In genomic region chr16:28039493-28039892, GRCh38 we compare ENCODE assay signal across 23 cellular contexts. TPM values are rescaled to one million over a fixed set of nuclear protein-coding genes. Genes with fewer than 3 reads are reported as not detected.
DNase-seq lines count a peak whose midpoint lies in the region; ATAC-seq, FAIRE-seq and TF ChIP-seq lines count a peak whose summit lies in the region.
"Had no signal": no experiment of that assay in that cellular context is flagged by ENCODE, and none has a peak within 500 bp of the region (broad histone marks: within the 10 kb centered on the region; RNA-seq: fewer than 3 reads in every experiment).

No MANE protein-coding gene starts in this region.

- H3K27ac ChIP-seq in HEK293 (ENCODE audit: extremely low read depth, low read depth, low read length), result no peak overlapping the region
- H3K27ac ChIP-seq in K562 (ENCODE audit: extremely low read depth, low read depth, low read length), result no peak overlapping the region
- H3K27ac ChIP-seq in trophoblast cell (ENCODE audit: low read depth, low read length), result no peak overlapping the region
- no peak overlapping the region for H3K27ac ChIP-seq in neural progenitor cell
- H3K27ac ChIP-seq: C4-2B, GM23248, HL-60 had no signal

- no peak for TF ChIP-seq EP300 in K562 (IDR thresholded peaks at IDR 0.05; ENCODE audit: low read length)

- no peak overlapping the region for H4K12ac ChIP-seq in trophoblast cell (ENCODE audit: low read depth, low read length)

- no peak for DNase-seq in K562 (ENCODE audit: extremely low read depth in 1 of 4, low spot score in 3 of 4)
- no peak for DNase-seq in trophoblast cell
- DNase-seq in activated T-helper 2 cell treated with anti-CD3 and anti-CD28 coated beads, Interferon-gamma antibody, Interleukin-2, Interleukin-4, amounts not matched to agents 10 μg/mL and 5 μg/mL and 100 μg/mL, durations not matched to agents 14 hours and 24 hours and 36 hours (ENCODE audit: low spot score), result no peak
- no peak for DNase-seq in neural progenitor cell (ENCODE audit: low spot score)
- DNase-seq: AML-193; Caco-2; CD4-positive, alpha-beta T cell; GM23248; HCEC 1CT; HFFc6; KG1 had no signal

- H4K8ac ChIP-seq in trophoblast cell (ENCODE audit: low read depth, low read length), result no peak overlapping the region

- no peak overlapping the region for H2BK120ac ChIP-seq in trophoblast cell (ENCODE audit: insufficient read depth, low read length, poor library complexity)

- no peak overlapping the region for H2BK12ac ChIP-seq in trophoblast cell (ENCODE audit: low read length)

- TF ChIP-seq POLR2A in K562 (conservative IDR thresholded peaks at IDR 0.05), result no peak

- H2AK5ac ChIP-seq in trophoblast cell (ENCODE audit: low read length), result no peak overlapping the region

- peak; percentile 19 for FAIRE-seq in K562 (lab: Jason Lieb, UNC)
- FAIRE-seq: A204.1, D721Med, G401.6, GM19239, H54 had no signal

- H3F3A ChIP-seq in neural progenitor cell (ENCODE audit: low read depth), result no peaks in the 10 kb centered on the region

- H3K4me2 ChIP-seq in K562 (ENCODE audit: insufficient read depth, low read length) (no peak overlapping the region), trophoblast cell (ENCODE audit: low read length) (no peak overlapping the region), neural progenitor cell (no peak overlapping the region)

- intact Hi-C loops in K562 (cut with micrococcal nuclease), result no loop called here
- intact Hi-C loops in activated T-helper 2 cell treated with anti-CD3 and anti-CD28 coated beads, Interferon-gamma antibody, Interleukin-2, Interleukin-4, amounts not matched to agents 10 μg/mL and 5 μg/mL and 100 μg/mL, durations not matched to agents 14 hours and 24 hours and 36 hours (cut with micrococcal nuclease), result no loop called here

- peaks cover 2% of the 10 kb centered on the region for H3K27me3 Mint-ChIP-seq in activated T-helper 2 cell treated with anti-CD3 and anti-CD28 coated beads, Interferon-gamma antibody, Interleukin-2, Interleukin-4, amounts not matched to agents 10 μg/mL and 5 μg/mL and 100 μg/mL, durations not matched to agents 14 hours and 24 hours and 36 hours (ENCODE audit: low read depth)
- H3K27me3 Mint-ChIP-seq in neural progenitor cell (ENCODE audit: insufficient read depth, low read depth), result peaks cover 11% of the 10 kb centered on the region

- H3K4me3 ChIP-seq in HEK293 (ENCODE audit: low read depth, low read length), result no peak overlapping the region
- H3K4me3 ChIP-seq in K562, result no peak overlapping the region
- peak overlapping the region; percentile 55 for H3K4me3 ChIP-seq in trophoblast cell (ENCODE audit: low read depth, low read length)
- H3K4me3 ChIP-seq in neural progenitor cell, result no peak overlapping the region
- H3K4me3 ChIP-seq: GM23248 had no signal

- no peaks in the 10 kb centered on the region for H3K36me3 Mint-ChIP-seq in activated T-helper 2 cell treated with anti-CD3 and anti-CD28 coated beads, Interferon-gamma antibody, Interleukin-2, Interleukin-4, amounts not matched to agents 10 μg/mL and 5 μg/mL and 100 μg/mL, durations not matched to agents 14 hours and 24 hours and 36 hours (ENCODE audit: low read depth)
- no peaks in the 10 kb centered on the region for H3K36me3 Mint-ChIP-seq in neural progenitor cell
- H3K36me3 Mint-ChIP-seq: IgD-negative memory B cell had no signal

- H2BK5ac ChIP-seq in trophoblast cell (ENCODE audit: low read depth, low read length, poor library complexity), result no peak overlapping the region

- no peaks in the 10 kb centered on the region; the same call in 1 of the 2 replicates for H4K20me1 ChIP-seq in K562 (replicated peaks; ENCODE audit: control insufficient read depth, insufficient read depth, low read length)
- H4K20me1 ChIP-seq in neural progenitor cell (ENCODE audit: low read depth), result no peaks in the 10 kb centered on the region

- ATAC-seq in K562 (no peak), GM21717 (IDR thresholded peaks at IDR 0.05; ENCODE audit: unreplicated experiment) (no peak)

- no peak overlapping the region for H3K4ac ChIP-seq in trophoblast cell (ENCODE audit: low read depth, low read length)

- H3K36me3 ChIP-seq in HEK293 (ENCODE audit: control insufficient read depth in 2 of 2, insufficient read depth in 1 of 2, low read length in 2 of 2) (no peaks in the 10 kb centered on the region), K562 (ENCODE audit: control insufficient read depth, insufficient read depth, low read length) (no peaks in the 10 kb centered on the region), trophoblast cell (ENCODE audit: control insufficient read depth in 1 of 2, insufficient read depth in 2 of 2, low read length in 2 of 2) (no peaks in the 10 kb centered on the region), neural progenitor cell (no peaks in the 10 kb centered on the region)

- POLR2A ChIA-PET in HEK293 (lab: Yijun Ruan, JAX) (no interaction called here), K562 (lab: Yijun Ruan, JAX) (no interaction called here)

- no peaks in the 10 kb centered on the region for H3K79me2 ChIP-seq in K562 (ENCODE audit: control insufficient read depth, insufficient read depth, low read length)
- no peaks in the 10 kb centered on the region for H3K79me2 ChIP-seq in trophoblast cell (ENCODE audit: control insufficient read depth, insufficient read depth, low read length, poor library complexity)
- no peaks in the 10 kb centered on the region for H3K79me2 ChIP-seq in neural progenitor cell (ENCODE audit: low read depth)

- BruUV-seq in K562 (replicated peaks; lab: Mats Ljungman, UMichigan), result no TSS peak

- CTCF ChIA-PET in HEK293 (lab: Yijun Ruan, JAX) (no interaction called here), K562 (lab: Yijun Ruan, JAX; ENCODE audit: low intra/inter-chr PET ratio) (no interaction called here)

- no peak overlapping the region for H3K27ac Mint-ChIP-seq in activated T-helper 2 cell treated with anti-CD3 and anti-CD28 coated beads, Interferon-gamma antibody, Interleukin-2, Interleukin-4, amounts not matched to agents 10 μg/mL and 5 μg/mL and 100 μg/mL, durations not matched to agents 14 hours and 24 hours and 36 hours
- no peak overlapping the region for H3K27ac Mint-ChIP-seq in neural progenitor cell
- H3K27ac Mint-ChIP-seq: CD4-positive, alpha-beta T cell; HFFc6; IgD-negative memory B cell had no signal

- TF ChIP-seq CTCF in HEK293 (tag by site-specific recombination; IDR thresholded peaks at IDR 0.05) (no peak), K562 (IDR thresholded peaks at IDR 0.05 in 2 of 3, conservative IDR thresholded peaks at IDR 0.05 in 1 of 3; ENCODE audit: insufficient read depth in 2 of 3, low read depth in 1 of 3, low read length in 3 of 3) (no peak), neural progenitor cell (IDR thresholded peaks at IDR 0.05) (no peak)

- H3K27me3 ChIP-seq in K562 (ENCODE audit: control insufficient read depth in 2 of 2, insufficient read depth in 2 of 2, low read length in 2 of 2), result peaks cover 0 to 30% of the 10 kb centered on the region in 2 experiments; a peak in 4 of 5 replicates
- H3K27me3 ChIP-seq in trophoblast cell (ENCODE audit: insufficient read depth, low read length), result no peaks in the 10 kb centered on the region
- no peaks in the 10 kb centered on the region for H3K27me3 ChIP-seq in neural progenitor cell

- no peaks in the 10 kb centered on the region for H3K9me1 ChIP-seq in K562 (ENCODE audit: control insufficient read depth, insufficient read depth, low read length)

- H2AFZ ChIP-seq in K562 (ENCODE audit: low read depth, low read length) (no peak overlapping the region), trophoblast cell (ENCODE audit: insufficient read depth, low read length, poor library complexity) (no peak overlapping the region), neural progenitor cell (replicated peaks) (no peak overlapping the region)
- H2AFZ ChIP-seq: GM23248 had no signal

- 0% methylated on average over 10 of the region's 10 CpGs for WGBS in K562 (ENCODE audit: insufficient coverage, low coverage, missing lambda C conversion rate)
- no CpG with 5 or more reads among the region's 10 CpGs for WGBS in trophoblast cell (ENCODE audit: extremely low coverage, insufficient coverage, insufficient read length)

- no peak overlapping the region for H3K14ac ChIP-seq in trophoblast cell (ENCODE audit: low read length)

- no peak overlapping the region for H3K18ac ChIP-seq in trophoblast cell (ENCODE audit: low read length)

- H3K4me3 Mint-ChIP-seq in activated T-helper 2 cell treated with anti-CD3 and anti-CD28 coated beads, Interferon-gamma antibody, Interleukin-2, Interleukin-4, amounts not matched to agents 10 μg/mL and 5 μg/mL and 100 μg/mL, durations not matched to agents 14 hours and 24 hours and 36 hours (ENCODE audit: low read depth), result no peak overlapping the region
- no peak overlapping the region for H3K4me3 Mint-ChIP-seq in neural progenitor cell
- H3K4me3 Mint-ChIP-seq: CD4-positive, alpha-beta T cell; HFFc6; IgD-negative memory B cell had no signal

- H3K9me3 Mint-ChIP-seq in activated T-helper 2 cell treated with anti-CD3 and anti-CD28 coated beads, Interferon-gamma antibody, Interleukin-2, Interleukin-4, amounts not matched to agents 10 μg/mL and 5 μg/mL and 100 μg/mL, durations not matched to agents 14 hours and 24 hours and 36 hours, result no peaks in the 10 kb centered on the region
- H3K9me3 Mint-ChIP-seq in neural progenitor cell, result no peaks in the 10 kb centered on the region
- H3K9me3 Mint-ChIP-seq: CD4-positive, alpha-beta T cell; HFFc6 had no signal

- H3K4me1 ChIP-seq in HEK293 (ENCODE audit: control insufficient read depth, insufficient read depth, low read length), result no peaks in the 10 kb centered on the region
- no peaks in the 10 kb centered on the region for H3K4me1 ChIP-seq in K562 (replicated peaks in 1 of 2; ENCODE audit: control insufficient read depth in 2 of 2, insufficient read depth in 2 of 2, low read length in 2 of 2)
- no peaks in the 10 kb centered on the region for H3K4me1 ChIP-seq in trophoblast cell (ENCODE audit: control insufficient read depth in 1 of 2, insufficient read depth in 2 of 2, low read length in 2 of 2)
- no peaks in the 10 kb centered on the region for H3K4me1 ChIP-seq in neural progenitor cell
- H3K4me1 ChIP-seq: Caco-2 had no signal

- H3K79me1 ChIP-seq in trophoblast cell (ENCODE audit: low read length), result no peaks in the 10 kb centered on the region

- peak overlapping the region; percentile 91 for H3K23ac ChIP-seq in trophoblast cell (ENCODE audit: low read length)

- H3K9ac ChIP-seq in K562 (ENCODE audit: insufficient read depth in 1 of 2, low read depth in 2 of 2, low read length in 2 of 2) (no peak overlapping the region), trophoblast cell (ENCODE audit: low read length) (no peak overlapping the region), neural progenitor cell (no peak overlapping the region)
- H3K9ac ChIP-seq: GM23248 had no signal

- no peaks in the 10 kb centered on the region for H3K4me1 Mint-ChIP-seq in activated T-helper 2 cell treated with anti-CD3 and anti-CD28 coated beads, Interferon-gamma antibody, Interleukin-2, Interleukin-4, amounts not matched to agents 10 μg/mL and 5 μg/mL and 100 μg/mL, durations not matched to agents 14 hours and 24 hours and 36 hours (ENCODE audit: low read depth)
- peaks cover 5% of the 10 kb centered on the region for H3K4me1 Mint-ChIP-seq in neural progenitor cell
- H3K4me1 Mint-ChIP-seq: IgD-negative memory B cell had no signal

- H4K91ac ChIP-seq in trophoblast cell (ENCODE audit: low read depth, low read length), result no peak overlapping the region

- no peak for TF ChIP-seq RAD21 in K562 (CRISPR knock-in tag; conservative IDR thresholded peaks at IDR 0.05 in 1 of 2, IDR thresholded peaks at IDR 0.05 in 1 of 2)

- in situ Hi-C loops in K562 (cut with MboI), result no loop called here

- no peaks in the 10 kb centered on the region for H3K9me3 ChIP-seq in HEK293 (ENCODE audit: control insufficient read depth, insufficient read depth, low read depth, low read length)
- no peaks in the 10 kb centered on the region for H3K9me3 ChIP-seq in K562 (replicated peaks; ENCODE audit: control insufficient read depth, insufficient read depth, low read depth, low read length)
- H3K9me3 ChIP-seq in trophoblast cell (ENCODE audit: insufficient read depth, low read depth, low read length), result peaks cover 3% of the 10 kb centered on the region
- H3K9me3 ChIP-seq in neural progenitor cell (ENCODE audit: low read depth), result no peaks in the 10 kb centered on the region
- H3K9me3 ChIP-seq: Caco-2 had no signal

RNA-seq across cellular contexts. Expression of gene GSG1L, which starts 24.0 kb away (rescaled TPM):
- total RNA-seq in K562 (2011; cell fraction: chromatin; rRNA removed; ENCODE audit: low replicate concordance), result not detected in 2 replicates
- total RNA-seq in K562 (2011; cell fraction: nucleolus; rRNA removed), result not detected in 2 replicates
- not detected in 2 replicates for total RNA-seq in K562 (2011; cell fraction: nucleoplasm; rRNA removed)
- total RNA-seq in K562 (2014; rRNA removed) (not detected in 2 replicates), K562 (2014; rRNA removed; fragmentation: Illumina TruSeq; extraction: Trizol) (not detected in 2 replicates), K562 (2015; rRNA removed; fragmentation: Illumina TruSeq; extraction: Trizol) (not detected in 2 replicates), K562 (2021) (not detected in 2 replicates), neural progenitor cell (ENCODE audit: low replicate concordance) (not detected in 2 replicates)
- polyA plus RNA-seq in K562 (2011; rRNA removed) (not detected in 2 replicates), K562 (2014; fragmentation: Illumina TruSeq; extraction: Trizol) (not detected in 2 replicates), K562 (2014; fragmentation: Nextera tagmentation; extraction: Ambion mirVana) (not detected), K562 (2014; rRNA removed) (not detected in 2 replicates)
- not detected in 2 replicates for polyA plus RNA-seq in K562 (2011; cell fraction: cytosol; rRNA removed)
- not detected in 2 replicates for polyA plus RNA-seq in K562 (2011; cell fraction: nucleus; rRNA removed)
- 0.04 TPM in 1 of 2 replicates, not detected in the other for polyA plus RNA-seq in K562 (2012)
- polyA minus RNA-seq in K562 (2011; rRNA and poly(A)+ RNA removed), result 0.06 TPM in 1 of 2 replicates, not detected in the other
- polyA minus RNA-seq in K562 (2011; cell fraction: cytosol; rRNA and poly(A)+ RNA removed), result not detected in 2 replicates
- not detected in 2 replicates for polyA minus RNA-seq in K562 (2011; cell fraction: nucleus; rRNA and poly(A)+ RNA removed)
- polyA plus RNA-seq in trophoblast cell (2013), result 0.01 and 0.03 TPM in 2 replicates
- total RNA-seq in activated T-helper 2 cell treated with anti-CD3 and anti-CD28 coated beads, Interferon-gamma antibody, Interleukin-2, Interleukin-4, amounts not matched to agents 10 μg/mL and 5 μg/mL and 100 μg/mL, durations not matched to agents 14 hours and 24 hours and 36 hours, result not detected in 2 replicates
- total RNA-seq: Caco-2; CD4-positive, alpha-beta T cell; GM23248; HFFc6; HT1080 had no signal
- polyA plus RNA-seq: BJ, GM23248, IgD-negative memory B cell had no signal

Comparison
In these comparisons a context has a peak if more than half of its experiments do, and no peak if none do; other contexts are left out.
1. Of the 44 proteins assayed by ChIP-seq in both K562 and HEK293: peak only in K562: none; only in HEK293: ZBTB26; in both: none; in neither: 43.